ENCODE assay signal across 21 cellular contexts in genomic region chr19:28874742-28875141, GRCh38.
"Had no signal": no experiment of that assay in that cellular context is flagged by ENCODE, and none has a peak within 500 bp of the region (broad histone marks: within the 10 kb centered on the region; RNA-seq: fewer than 3 reads in every experiment).

No MANE protein-coding gene starts in this region.

- H3K4me3 ChIP-seq: coronary artery, esophagus squamous epithelium, gastrocnemius medialis, skin epidermis, tibial artery had no signal

- H3K9me3 ChIP-seq: esophagus squamous epithelium, gastrocnemius medialis, tibial artery had no signal

- H3K27ac ChIP-seq: coronary artery, esophagus squamous epithelium, gastrocnemius medialis, parathyroid adenoma, skin epidermis, tibial artery had no signal

- DNase-seq: activated CD4-positive, alpha-beta memory T cell treated with anti-CD3 and anti-CD28 coated beads for 36 hours; activated CD4-positive, alpha-beta T cell treated with anti-CD3 and anti-CD28 coated beads for 48 hours; activated naive CD4-positive, alpha-beta T cell treated with anti-CD3 and anti-CD28 coated beads for 36 hours; activated naive CD8-positive, alpha-beta T cell treated with anti-CD3 and anti-CD28 coated beads, Interleukin-2, amount 10 ng/mL, durations not matched to agents 7 days and 5 days; activated T-cell treated with anti-CD3 and anti-CD28 coated beads, Interleukin-2, amount 50 U/mL, for 48 hours; amygdala; cerebellar nuclear complex; endodermal cell; esophagus squamous epithelium; gastrocnemius medialis; head of caudate nucleus; nephron progenitor cell; nucleus accumbens; right cardiac atrium; stimulated activated CD4-positive, alpha-beta T cell treated with anti-CD3 and anti-CD28 coated beads, Interleukin-2, amount 100 ng/mL, for 24 hours; stimulated activated naive CD8-positive, alpha-beta T cell treated with anti-CD3 and anti-CD28 coated beads, Interleukin-15, amount 100 ng/mL, for 72 hours; tibial artery had no signal

- H3K27me3 ChIP-seq: gastrocnemius medialis had no signal

- H3K4me1 ChIP-seq: esophagus squamous epithelium, gastrocnemius medialis, parathyroid adenoma, tibial artery had no signal

- ATAC-seq: gastrocnemius medialis; right cardiac atrium; stimulated activated effector memory CD8-positive, alpha-beta T cell treated with anti-CD3 and anti-CD28 coated beads, Interleukin-12 subunit alpha, Interleukin-12 subunit beta, amount 100 ng/mL, for 72 hours; stimulated activated naive CD8-positive, alpha-beta T cell treated with anti-CD3 and anti-CD28 coated beads, Interleukin-15, amount 100 ng/mL, for 72 hours had no signal

- H3K36me3 ChIP-seq: esophagus squamous epithelium, gastrocnemius medialis, tibial artery had no signal
